ENCODE assay signal across 16 cellular contexts in the genomic region with DNA sequence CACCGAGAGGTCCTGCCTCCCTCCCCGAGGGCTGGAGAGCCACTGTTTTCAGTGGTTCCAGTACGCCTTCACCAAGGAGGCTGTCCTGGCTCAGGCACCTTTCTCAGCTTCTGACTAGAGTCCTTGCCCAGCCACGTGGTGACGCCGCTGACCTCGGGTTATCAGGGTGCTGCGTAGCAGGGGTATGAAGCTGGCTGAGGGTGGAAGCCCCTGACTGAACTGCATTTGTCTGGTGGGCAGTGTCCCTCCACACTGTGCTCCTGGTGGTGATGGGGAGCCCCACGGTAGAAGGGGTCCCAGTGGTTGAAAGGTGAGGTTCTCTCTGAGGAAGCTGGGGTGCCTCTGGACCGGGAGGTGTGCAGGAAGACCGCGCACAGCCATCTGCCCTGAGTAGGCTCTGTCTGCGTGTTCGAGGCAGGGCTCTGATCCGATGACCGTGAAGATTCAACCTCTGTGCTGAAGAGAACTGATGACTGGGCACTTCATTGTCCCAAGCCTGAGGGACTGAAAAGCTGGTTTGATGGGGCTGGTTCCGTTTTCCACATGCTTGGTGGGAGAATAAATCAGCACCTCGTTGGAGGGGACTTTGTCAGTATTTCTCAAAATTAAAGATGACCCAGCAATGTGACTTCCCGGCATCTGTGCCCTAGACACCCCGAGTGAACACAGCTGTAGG. TPM values are rescaled to one million over a fixed set of nuclear protein-coding genes. Genes with fewer than 3 reads are reported as not detected.
DNase-seq lines count a peak whose midpoint lies in the region; ATAC-seq, FAIRE-seq and TF ChIP-seq lines count a peak whose summit lies in the region.
"Had no signal": no experiment of that assay in that cellular context is flagged by ENCODE, and none has a peak within 500 bp of the region (broad histone marks: within the 10 kb centered on the region; RNA-seq: fewer than 3 reads in every experiment).

No MANE protein-coding gene starts in this region.

- H3K36me3 ChIP-seq in CD8-positive, alpha-beta T cell (ENCODE audit: insufficient read depth, low read length), result peaks cover 8% of the 10 kb centered on the region
- H3K36me3 ChIP-seq in HUES48 (ENCODE audit: control insufficient read depth, insufficient read depth, low read length), result peaks cover 9% of the 10 kb centered on the region

- DNase-seq in CD8-positive, alpha-beta T cell, result no peak
- DNase-seq in activated naive CD4-positive, alpha-beta T cell treated with anti-CD3 and anti-CD28 coated beads, Interleukin-2, amount 50 U/mL, for 72 hours (ENCODE audit: low spot score in 2 of 2), result no peak
- DNase-seq in natural killer cell treated with Interleukin-12 subunit alpha and Interleukin-12 subunit beta and Interleukin-15 and Interleukin-18, amount 100 ng/mL, for 72 hours (ENCODE audit: low spot score), result no peak
- no peak for DNase-seq in NCI-H774 (lab: John Stamatoyannopoulos, UW)
- no peak for DNase-seq in urothelium cell line (ENCODE audit: low spot score)
- DNase-seq: amniotic stem cell, COR-L47, cortex of kidney, NCI-H2171 had no signal

- no peaks in the 10 kb centered on the region for H3K9me3 ChIP-seq in CD8-positive, alpha-beta T cell (ENCODE audit: low read length)
- H3K9me3 ChIP-seq in HUES48 (ENCODE audit: control insufficient read depth, insufficient read depth, low read length), result no peaks in the 10 kb centered on the region
- H3K9me3 ChIP-seq: esophagus muscularis mucosa, neutrophil had no signal

- CTCF ChIA-PET in CD8-positive, alpha-beta T cell (lab: Charles Lee), result interaction anchor here (0.6 to 1.5 kb wide), 4 partner anchors 19 to 564 kb away, joined by 3 to 6 read pairs (median 4); no protein-coding TSS in a partner anchor

- peaks cover 2% of the 10 kb centered on the region for H3K27me3 Mint-ChIP-seq in CD8-positive, alpha-beta T cell (ENCODE audit: low read depth)
- peaks cover 9 to 12% of the 10 kb centered on the region in 2 donors for H3K27me3 Mint-ChIP-seq in natural killer cell treated with Interleukin-12 subunit alpha and Interleukin-12 subunit beta and Interleukin-15 and Interleukin-18, amount 100 ng/mL, for 72 hours

- H3K4me3 ChIP-seq in CD8-positive, alpha-beta T cell (ENCODE audit: low read depth, low read length), result peak overlapping the region; percentile 13
- H3K4me3 ChIP-seq in HUES48 (ENCODE audit: low read depth, low read length), result no peak overlapping the region
- H3K4me3 ChIP-seq: esophagus muscularis mucosa, skin epidermis had no signal

- POLR2A ChIA-PET in CD8-positive, alpha-beta T cell (lab: Charles Lee), result interaction anchor here (0.7 to 3.6 kb wide), 6 partner anchors 19 to 546 kb away, joined by 3 to 47 read pairs (median 4); a partner anchor contains a TSS

- no peak for ATAC-seq in CD8-positive, alpha-beta T cell
- no peak for ATAC-seq in activated naive CD4-positive, alpha-beta T cell treated with anti-CD3 and anti-CD28 coated beads, Interleukin-2, amount 50 U/mL, for 72 hours
- ATAC-seq in natural killer cell treated with Interleukin-12 subunit alpha and Interleukin-12 subunit beta and Interleukin-15 and Interleukin-18, amount 100 ng/mL, for 72 hours, result no peak
- no peak for ATAC-seq in HG03159 (IDR thresholded peaks at IDR 0.05; ENCODE audit: unreplicated experiment)
- ATAC-seq in HG02840 (IDR thresholded peaks at IDR 0.05; ENCODE audit: low FRiP score, unreplicated experiment), result no peak

- H3K36me3 Mint-ChIP-seq in CD8-positive, alpha-beta T cell, result peaks cover 26% of the 10 kb centered on the region
- peaks cover 26 to 33% of the 10 kb centered on the region in 2 donors for H3K36me3 Mint-ChIP-seq in activated naive CD4-positive, alpha-beta T cell treated with anti-CD3 and anti-CD28 coated beads, Interleukin-2, amount 50 U/mL, for 72 hours
- H3K36me3 Mint-ChIP-seq in natural killer cell treated with Interleukin-12 subunit alpha and Interleukin-12 subunit beta and Interleukin-15 and Interleukin-18, amount 100 ng/mL, for 72 hours, result no peaks in the 10 kb centered on the region

- H3K27ac ChIP-seq in CD8-positive, alpha-beta T cell (ENCODE audit: low read depth, low read length), result peak overlapping the region; percentile 82
- H3K27ac ChIP-seq in HUES48 (ENCODE audit: low read depth, low read length), result peak overlapping the region; percentile 53
- H3K27ac ChIP-seq: esophagus muscularis mucosa, neutrophil had no signal

- FAIRE-seq in urothelium cell line (lab: Jason Lieb, UNC), result no peak
- FAIRE-seq: H54 had no signal

- no peak overlapping the region for H3K9ac ChIP-seq in HUES48 (ENCODE audit: low read depth, low read length)

- no peaks in the 10 kb centered on the region for H3K9me3 Mint-ChIP-seq in CD8-positive, alpha-beta T cell
- no peaks in the 10 kb centered on the region for H3K9me3 Mint-ChIP-seq in activated naive CD4-positive, alpha-beta T cell treated with anti-CD3 and anti-CD28 coated beads, Interleukin-2, amount 50 U/mL, for 72 hours
- H3K9me3 Mint-ChIP-seq in natural killer cell treated with Interleukin-12 subunit alpha and Interleukin-12 subunit beta and Interleukin-15 and Interleukin-18, amount 100 ng/mL, for 72 hours, result no peaks in the 10 kb centered on the region

- intact Hi-C loops in CD8-positive, alpha-beta T cell (cut with DNase I, micrococcal nuclease), result loop anchor here (2.0 to 10.0 kb wide), 3 partner anchors 121 to 409 kb away; a partner anchor contains a TSS

- TF ChIP-seq CTCF in CD8-positive, alpha-beta T cell (IDR thresholded peaks at IDR 0.05), result no peak

- H3K4me1 Mint-ChIP-seq in CD8-positive, alpha-beta T cell (ENCODE audit: low read depth), result peaks cover 62% of the 10 kb centered on the region
- peaks cover 60 to 64% of the 10 kb centered on the region in 2 donors for H3K4me1 Mint-ChIP-seq in natural killer cell treated with Interleukin-12 subunit alpha and Interleukin-12 subunit beta and Interleukin-15 and Interleukin-18, amount 100 ng/mL, for 72 hours (ENCODE audit: low read depth in 2 of 2)

- no peaks in the 10 kb centered on the region for H3K27me3 ChIP-seq in CD8-positive, alpha-beta T cell (ENCODE audit: insufficient read depth, low read length)
- peaks cover 16% of the 10 kb centered on the region for H3K27me3 ChIP-seq in HUES48 (ENCODE audit: control insufficient read depth, insufficient read depth, low read length)

- peak overlapping the region; percentile 80 for H3K4me3 Mint-ChIP-seq in CD8-positive, alpha-beta T cell
- H3K4me3 Mint-ChIP-seq in natural killer cell treated with Interleukin-12 subunit alpha and Interleukin-12 subunit beta and Interleukin-15 and Interleukin-18, amount 100 ng/mL, for 72 hours, result peak overlapping the region; percentile 94

- H3K4me1 ChIP-seq in CD8-positive, alpha-beta T cell (ENCODE audit: insufficient read depth, low read length), result peaks cover 67% of the 10 kb centered on the region
- H3K4me1 ChIP-seq in HUES48 (ENCODE audit: control insufficient read depth, insufficient read depth, low read length), result peaks cover 23% of the 10 kb centered on the region

- H3K27ac Mint-ChIP-seq in CD8-positive, alpha-beta T cell, result peak overlapping the region; percentile 99
- H3K27ac Mint-ChIP-seq in activated naive CD4-positive, alpha-beta T cell treated with anti-CD3 and anti-CD28 coated beads, Interleukin-2, amount 50 U/mL, for 72 hours, result peak overlapping the region; percentile 100
- peak overlapping the region; percentile 87 to 93 for H3K27ac Mint-ChIP-seq in natural killer cell treated with Interleukin-12 subunit alpha and Interleukin-12 subunit beta and Interleukin-15 and Interleukin-18, amount 100 ng/mL, for 72 hours

RNA-seq across cellular contexts. Expression of a gene that starts 2.5 kb away (rescaled TPM):
- 10 to 100 TPM; 33.5 to 37.0 TPM for total RNA-seq in CD8-positive, alpha-beta T cell
- total RNA-seq in activated naive CD4-positive, alpha-beta T cell treated with anti-CD3 and anti-CD28 coated beads, Interleukin-2, amount 50 U/mL, for 72 hours, result 10 to 100 TPM; 33.1 to 59.9 TPM
- 100 to 1,000 TPM in 1 of 2 donors, 10 to 100 TPM in 1; 52.3 to 125 TPM for total RNA-seq in natural killer cell treated with Interleukin-12 subunit alpha and Interleukin-12 subunit beta and Interleukin-15 and Interleukin-18, amount 100 ng/mL, for 72 hours
